15 cellular contexts compared by ENCODE assay signal in the genomic region with DNA sequence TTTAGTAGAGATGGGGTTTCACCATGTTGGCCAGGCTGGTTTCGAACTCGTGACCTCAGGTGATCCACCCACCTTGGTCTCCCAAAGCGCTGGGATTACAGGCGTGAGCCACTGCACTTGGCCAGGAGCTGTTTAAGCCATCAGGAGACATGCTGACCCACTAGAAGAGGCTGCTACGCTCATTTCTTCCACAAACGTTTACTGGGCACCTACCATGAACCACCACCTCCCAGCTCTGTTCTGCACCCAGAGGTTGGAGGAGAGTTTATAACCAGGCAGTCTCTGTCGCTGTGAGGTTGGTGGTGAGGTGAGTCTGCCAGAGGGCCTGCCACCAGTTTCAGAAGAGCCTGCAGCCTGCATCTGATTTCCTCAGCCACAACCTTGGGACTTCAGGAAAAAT. TPM values are rescaled to one million over a fixed set of nuclear protein-coding genes. Genes with fewer than 3 reads are reported as not detected.
DNase-seq lines count a peak whose midpoint lies in the region; ATAC-seq and TF ChIP-seq lines count a peak whose summit lies in the region.
"Had no signal": no experiment of that assay in that cellular context is flagged by ENCODE, and none has a peak within 500 bp of the region (broad histone marks: within the 10 kb centered on the region; RNA-seq: fewer than 3 reads in every experiment).

No MANE protein-coding gene starts in this region.

- no peaks in the 10 kb centered on the region for H3K9me3 ChIP-seq in HUES6 (ENCODE audit: control insufficient read depth, insufficient read depth, low read depth, low read length)
- H3K9me3 ChIP-seq in endodermal cell (ENCODE audit: control insufficient read depth, low read length) = no peaks in the 10 kb centered on the region
- H3K9me3 ChIP-seq in gastrocnemius medialis = no peaks in the 10 kb centered on the region
- H3K9me3 ChIP-seq: A549, Caco-2, heart left ventricle had no signal

- in situ Hi-C loops in gastrocnemius medialis (cut with MboI; ENCODE audit: low sequenced_read_pairs in 4 of 4) = no loop called here
- in situ Hi-C loops in ACHN (cut with HindIII; ENCODE audit: low pct_ligation_motif_present, low pct_unique_long_range_greater_than_20kb, low sequenced_read_pairs) = no loop called here

- ATAC-seq in gastrocnemius medialis (no peak), HG03432 (IDR thresholded peaks at IDR 0.05; ENCODE audit: unreplicated experiment) (no peak), GM21515 (IDR thresholded peaks at IDR 0.05; ENCODE audit: unreplicated experiment) (no peak)
- ATAC-seq: heart left ventricle had no signal

- intact Hi-C loops in gastrocnemius medialis (cut with DNase I; ENCODE audit: low total_unique reads) = no loop called here

- H3K4me1 ChIP-seq in HUES6 (ENCODE audit: control insufficient read depth, insufficient read depth, low read length) (no peaks in the 10 kb centered on the region), endodermal cell (ENCODE audit: control insufficient read depth, insufficient read depth, low read length) (no peaks in the 10 kb centered on the region), gastrocnemius medialis (peaks cover 23 to 65% of the 10 kb centered on the region in 2 donors)

- H3K27ac ChIP-seq in HUES6 (ENCODE audit: low read depth, low read length) (0 out of 2 replicates have a peak overlapping the region, but pooled peaks have one; percentile 31), endodermal cell (ENCODE audit: low read depth, low read length) (peak overlapping the region; percentile 64), gastrocnemius medialis (peak overlapping the region in 3 of 4 donors; percentile 60 to 95 (median 95))

- 75 to 96% methylated on average over 4 to 7 of the region's 7 CpGs for WGBS in endodermal cell (ENCODE audit: insufficient coverage in 1 of 2, insufficient read length in 1 of 2), 2 experiments

- H3K4me3 ChIP-seq in HUES6 (ENCODE audit: low read depth, low read length) = no peak overlapping the region
- H3K4me3 ChIP-seq in endodermal cell (ENCODE audit: low read length) = no peak overlapping the region
- no peak overlapping the region for H3K4me3 ChIP-seq in gastrocnemius medialis
- H3K4me3 ChIP-seq: A549, heart left ventricle had no signal

- peak overlapping the region; percentile 44 for H3K27ac Mint-ChIP-seq in endodermal cell

- H3K36me3 Mint-ChIP-seq in endodermal cell (ENCODE audit: low read depth) = peaks cover 45% of the 10 kb centered on the region

- H3K9ac ChIP-seq in HUES6 (ENCODE audit: low read length) (no peak overlapping the region), endodermal cell (ENCODE audit: extremely low read depth, low read length, poor library complexity, severe bottlenecking) (no peak overlapping the region)

- H3K27me3 ChIP-seq in HUES6 (ENCODE audit: control insufficient read depth, insufficient read depth, low read length) = no peaks in the 10 kb centered on the region
- H3K27me3 ChIP-seq in endodermal cell (ENCODE audit: control insufficient read depth, insufficient read depth, low read length, poor library complexity, severe bottlenecking) = no peaks in the 10 kb centered on the region
- no peaks in the 10 kb centered on the region for H3K27me3 ChIP-seq in gastrocnemius medialis
- H3K27me3 ChIP-seq: heart left ventricle had no signal

- TF ChIP-seq POLR2A in gastrocnemius medialis (IDR thresholded peaks at IDR 0.05) = no peak

- H3K4me3 Mint-ChIP-seq in endodermal cell = no peak overlapping the region
- H3K4me3 Mint-ChIP-seq: activated naive CD8-positive, alpha-beta T cell had no signal

- H3K9me3 Mint-ChIP-seq in endodermal cell = no peaks in the 10 kb centered on the region

- TF ChIP-seq CTCF in endodermal cell (conservative IDR thresholded peaks at IDR 0.05) (no peak), gastrocnemius medialis (IDR thresholded peaks at IDR 0.05 in 4 of 5, conservative IDR thresholded peaks at IDR 0.05 in 1 of 5) (no peak)

- H3K27me3 Mint-ChIP-seq in endodermal cell (ENCODE audit: insufficient read depth) = no peaks in the 10 kb centered on the region
- H3K27me3 Mint-ChIP-seq: activated naive CD8-positive, alpha-beta T cell had no signal

- DNase-seq in NCI-H82 (lab: John Stamatoyannopoulos, UW) (peak; percentile 25), NCI-H82 treated with DMSO at 0.1 percent for 48 hours (lab: John Stamatoyannopoulos, UW; ENCODE audit: unreplicated experiment) (no peak), endodermal cell (no peak), gastrocnemius medialis (no peak), ACHN (no peak)
- DNase-seq: Caco-2; central memory CD4-positive, alpha-beta T cell; kidney glomerular epithelial cell; stimulated activated CD4-positive, alpha-beta T cell treated with anti-CD3 and anti-CD28 coated beads, Interleukin-4, amount 100 ng/mL, for 24 hours had no signal

- H3K36me3 ChIP-seq in HUES6 (ENCODE audit: control insufficient read depth, insufficient read depth, low read length) (peaks cover 49% of the 10 kb centered on the region), endodermal cell (ENCODE audit: control insufficient read depth, insufficient read depth, low read length) (peaks cover 49% of the 10 kb centered on the region), gastrocnemius medialis (peaks cover 0 to 20% of the 10 kb centered on the region in 2 donors)

- no peaks in the 10 kb centered on the region for H3K4me1 Mint-ChIP-seq in endodermal cell

RNA-seq across cellular contexts. Expression of gene SF3B3, which starts 51.8 kb away (rescaled TPM):
- 100 to 1,000 TPM; 479 to 484 TPM for total RNA-seq in endodermal cell
- polyA plus RNA-seq in endodermal cell (2013, experiment 1 of 2) = 277 TPM
- polyA plus RNA-seq in endodermal cell (2013, experiment 2 of 2) = 225 TPM
- 100 to 1,000 TPM in 2 of 4 donors, 10 to 100 TPM in 2; 71.0 to 110 (median 97.2) TPM for total RNA-seq in gastrocnemius medialis

RNA-seq across cellular contexts. Expression of gene COG4, which starts 52.0 kb away (rescaled TPM):
- total RNA-seq in endodermal cell = 10 to 100 TPM; 62.7 to 71.4 TPM
- polyA plus RNA-seq in endodermal cell (2013, experiment 1 of 2) = 45.1 TPM
- polyA plus RNA-seq in endodermal cell (2013, experiment 2 of 2) = 43.5 TPM
- total RNA-seq in gastrocnemius medialis = 100 to 1,000 TPM in 1 of 4 donors, 10 to 100 TPM in 3; 71.8 to 113 (median 82.0) TPM

Comparison
In these comparisons a context has a peak if more than half of its experiments do, and no peak if none do; other contexts are left out.
1. H3K27ac ChIP-seq: peak in every context shown above with its lines; median percentile 95 in gastrocnemius medialis; 64 in endodermal cell; 31 in HUES6.
2. RNA of gene SF3B3, which starts 51.8 kb away (total RNA-seq): 479 to 484 TPM in endodermal cell; 71.0 to 110 TPM in gastrocnemius medialis; every median in the first group is over 4 times any median in the second.